8 cellular contexts compared by ENCODE assay signal in genomic region chr12:43835656-43836454, GRCh38. TPM values are rescaled to one million over a fixed set of nuclear protein-coding genes. Genes with fewer than 3 reads are reported as not detected.
DNase-seq lines count a peak whose midpoint lies in the region; ATAC-seq, FAIRE-seq and TF ChIP-seq lines count a peak whose summit lies in the region.

Gene TMEM117, plus strand, starts transcription at chr12:43836081.

- H3K4me1 ChIP-seq in H1 (replicated peaks in 1 of 4; ENCODE audit: control insufficient read depth in 3 of 4, insufficient read depth in 4 of 4, low read length in 3 of 4), result peaks cover 0 to 5% (median 2%) of the 10 kb centered on the region in 4 experiments; a peak in 2 of 7 replicates

- no peak within 1 kb of the TSS for H3K14ac ChIP-seq in H1 (ENCODE audit: insufficient read length)

- no peak within 1 kb of the TSS for H2BK120ac ChIP-seq in H1 (replicated peaks; ENCODE audit: low read depth, low read length)

- FAIRE-seq in H1 (lab: Jason Lieb, UNC), result no peak

- H4K91ac ChIP-seq in H1 (replicated peaks; ENCODE audit: insufficient read length, low read length), result no peak within 1 kb of the TSS

- no peak for TF ChIP-seq CTCF in H1 (IDR thresholded peaks at IDR 0.05; ENCODE audit: control extremely low read depth in 1 of 3, insufficient read depth in 1 of 3, low read depth in 1 of 3, low read length in 3 of 3)
- TF ChIP-seq CTCF in mesothelial cell of epicardium (IDR thresholded peaks at IDR 0.05; ENCODE audit: unreplicated experiment), result no peak

- H2BK20ac ChIP-seq in H1 (ENCODE audit: low read length), result no peak within 1 kb of the TSS

- no peak within 1 kb of the TSS; the same call in 1 of the 2 replicates for H2BK5ac ChIP-seq in H1 (ENCODE audit: low read depth, low read length)

- no peak within 1 kb of the TSS for H3K23ac ChIP-seq in H1 (ENCODE audit: insufficient read length)

- DNase-seq in A172 (ENCODE audit: low spot score) (peak; percentile 37), NCI-H510A (lab: John Stamatoyannopoulos, UW) (peak; percentile 50), H1 (ENCODE audit: low read depth in 1 of 2, low spot score in 2 of 2) (peak in 1 of 2 experiments; percentile 80), mesothelial cell of epicardium (ENCODE audit: low spot score in 2 of 2, unreplicated experiment in 2 of 2) (peak; percentile 40 to 73)
- peak; percentile 26 to 31 (median 31) for DNase-seq in activated CD8-positive, alpha-beta memory T cell treated with anti-CD3 and anti-CD28 coated beads for 48 hours (ENCODE audit: low read depth in 2 of 3, low spot score in 2 of 3)
- DNase-seq in stimulated activated CD8-positive, alpha-beta memory T cell treated with anti-CD3 and anti-CD28 coated beads, Interleukin-2, amount 100 ng/mL, for 48 hours (ENCODE audit: low read depth in 2 of 2), result peak; percentile 30 to 40

- H2BK15ac ChIP-seq in H1 (ENCODE audit: low read length), result no peak within 1 kb of the TSS

- no peak within 1 kb of the TSS for H3K27ac ChIP-seq in H1 (ENCODE audit: low read depth, low read length)

- H3K9me3 Mint-ChIP-seq in mesothelial cell of epicardium, result no peaks in the 10 kb centered on the region

- no peak within 1 kb of the TSS for H4K8ac ChIP-seq in H1 (ENCODE audit: extremely low read depth, insufficient read depth, low read length)

- no peak for TF ChIP-seq RAD21 in H1 (IDR thresholded peaks at IDR 0.05 in 1 of 2, conservative IDR thresholded peaks at IDR 0.05 in 1 of 2; ENCODE audit: low read depth in 2 of 2, low read length in 2 of 2)

- H3K4me3 ChIP-seq in H1 (ENCODE audit: extremely low read depth in 1 of 4, insufficient read depth in 2 of 4, low read depth in 3 of 4, low read length in 4 of 4), result peak within 1 kb of the TSS; percentile 61 to 76 (median 69)

- no peak for TF ChIP-seq EP300 in H1 (IDR thresholded peaks at IDR 0.05; ENCODE audit: borderline replicate concordance in 1 of 2, low read depth in 2 of 2, low read length in 2 of 2)

- H3K23me2 ChIP-seq in H1 (ENCODE audit: low read depth, low read length), result peaks cover 2% of the 10 kb centered on the region; the same call in 1 of the 2 replicates

- no peaks in the 10 kb centered on the region for H3K79me2 ChIP-seq in H1 (ENCODE audit: control insufficient read depth in 1 of 2, insufficient read depth in 2 of 2, low read length in 2 of 2)

- no peaks in the 10 kb centered on the region for H3K36me3 ChIP-seq in H1 (ENCODE audit: control insufficient read depth in 2 of 4, insufficient read depth in 4 of 4, low read length in 3 of 4)

- peak within 1 kb of the TSS; percentile 93 for H3K27ac Mint-ChIP-seq in mesothelial cell of epicardium

- no peak within 1 kb of the TSS for H3K56ac ChIP-seq in H1 (replicated peaks; ENCODE audit: insufficient read length, low read depth, low read length)

- H3K9me3 ChIP-seq in H1 (ENCODE audit: insufficient read depth in 2 of 2, low read depth in 1 of 2, low read length in 1 of 2), result no peaks in the 10 kb centered on the region

- peak within 1 kb of the TSS; percentile 71 for H3K4me3 Mint-ChIP-seq in mesothelial cell of epicardium

- H3K36me3 Mint-ChIP-seq in mesothelial cell of epicardium, result no peaks in the 10 kb centered on the region

- no peak within 1 kb of the TSS for H2BK12ac ChIP-seq in H1 (ENCODE audit: low read depth, low read length)

- peak within 1 kb of the TSS; percentile 13 to 58 (median 36); a peak in 4 of 7 replicates for H3K9ac ChIP-seq in H1 (replicated peaks in 1 of 4; ENCODE audit: extremely low read depth in 1 of 4, low read depth in 3 of 4, low read length in 3 of 4)

- H3K27me3 Mint-ChIP-seq in mesothelial cell of epicardium (ENCODE audit: low read depth), result no peaks in the 10 kb centered on the region

- H3K79me1 ChIP-seq in H1 (ENCODE audit: low read depth, low read length), result no peaks in the 10 kb centered on the region

- TF ChIP-seq POLR2A in H1 (IDR thresholded peaks at IDR 0.05; ENCODE audit: control extremely low read depth in 1 of 2, low read depth in 2 of 2, low read length in 2 of 2), result peak in 1 of 2 experiments; percentile 51; a peak in 1 of 3 replicates

- peaks cover 0 to 25% (median 9%) of the 10 kb centered on the region in 4 experiments; a peak in 5 of 7 replicates for H3K27me3 ChIP-seq in H1 (replicated peaks in 1 of 4; ENCODE audit: control insufficient read depth in 3 of 4, extremely low read depth in 1 of 4, insufficient read depth in 3 of 4, low read length in 3 of 4)

- peak within 1 kb of the TSS; percentile 72 for H2AFZ ChIP-seq in H1 (ENCODE audit: low read length)

- H3K4me1 Mint-ChIP-seq in mesothelial cell of epicardium, result peaks cover 32% of the 10 kb centered on the region

- no peak within 1 kb of the TSS for H4K5ac ChIP-seq in H1 (ENCODE audit: insufficient read length, low read depth, low read length)

- peak within 1 kb of the TSS; percentile 48; the same call in 1 of the 2 replicates for H3K18ac ChIP-seq in H1 (ENCODE audit: extremely low read depth, low read length)

- POLR2A ChIA-PET in H1 (lab: Charles Lee; ENCODE audit: partially characterized antibody), result interaction anchor here (0.7 to 2.4 kb wide), 2 partner anchors 30 to 214 kb away, joined by 3 to 15 read pairs; partner anchors contain the start of gene TWF1

- CTCF ChIA-PET in H1 (lab: Charles Lee; ENCODE audit: partially characterized antibody), result interaction anchor here (2.0 to 2.1 kb wide), 2 partner anchors 48 to 59 kb away, joined by 5 read pairs; no protein-coding TSS in a partner anchor

- no peak within 1 kb of the TSS for H3K4ac ChIP-seq in H1 (replicated peaks; ENCODE audit: insufficient read length, low read depth, low read length)

- no peak within 1 kb of the TSS for H2AK5ac ChIP-seq in H1 (ENCODE audit: low read depth, low read length)

- WGBS in H1 (ENCODE audit: extremely low coverage in 1 of 2, insufficient coverage in 1 of 2, insufficient read length in 1 of 2, insufficient replicate concordance in 2 of 2, low coverage in 1 of 2, low lambda C conversion rate in 2 of 2, missing lambda C conversion rate in 1 of 2), 2 experiments, result 2% methylated on average over 60 of the region's 101 CpGs; no CpG with 5 or more reads in 1 of the 2 experiments

- no peaks in the 10 kb centered on the region for H4K20me1 ChIP-seq in H1 (replicated peaks in 1 of 2; ENCODE audit: control insufficient read depth in 1 of 2, insufficient read depth in 2 of 2, low read length in 2 of 2)

- ATAC-seq in GM18511 (IDR thresholded peaks at IDR 0.05; ENCODE audit: unreplicated experiment), result peak; percentile 81
- ATAC-seq in HG02970 (IDR thresholded peaks at IDR 0.05; ENCODE audit: low FRiP score, unreplicated experiment), result peak; percentile 89

- peak within 1 kb of the TSS; percentile 71 to 74 for H3K4me2 ChIP-seq in H1 (ENCODE audit: insufficient read depth in 1 of 2, low read depth in 2 of 2, low read length in 2 of 2)

TF ChIP-seq in H1, 55 proteins besides CTCF, POLR2A, EP300 and RAD21 (continues in another document):
- TF ChIP-seq TAF1 (IDR thresholded peaks at IDR 0.05; ENCODE audit: low read depth, low read length) (peak; percentile 25), BACH1 (IDR thresholded peaks at IDR 0.05; ENCODE audit: low read length) (0 out of 2 replicates have a peak, but pooled peaks have one; percentile 25), CREB1 (IDR thresholded peaks at IDR 0.05) (no peak), SUZ12 (IDR thresholded peaks at IDR 0.05; ENCODE audit: low read length) (peak; percentile 52; the same call in 1 of the 2 replicates), SP4 (IDR thresholded peaks at IDR 0.05; ENCODE audit: low read length) (no peak), POU5F1 (IDR thresholded peaks at IDR 0.05; ENCODE audit: low read depth, low read length) (no peak), CTBP2 (IDR thresholded peaks at IDR 0.05; ENCODE audit: borderline replicate concordance, insufficient read depth, insufficient read length, low read length) (no peak), TAF7 (optimal IDR thresholded peaks at IDR 0.05; ENCODE audit: borderline replicate concordance, low read depth, low read length) (peak; percentile 17), EGR1 (IDR thresholded peaks at IDR 0.05; ENCODE audit: borderline replicate concordance, low read depth, low read length) (0 out of 2 replicates have a peak, but pooled peaks have one; percentile 13), ASH2L (IDR thresholded peaks at IDR 0.05; ENCODE audit: low read length) (peak; percentile 86), SIN3A (conservative IDR thresholded peaks at IDR 0.05 in 1 of 2, IDR thresholded peaks at IDR 0.05 in 1 of 2; ENCODE audit: low read depth in 1 of 2, low read length in 2 of 2) (peak in 1 of 2 experiments; percentile 10; a peak in 1 of 4 replicates), EZH2 (IDR thresholded peaks at IDR 0.05; ENCODE audit: low read depth, low read length, severe bottlenecking) (peak; percentile 32), NRF1 (IDR thresholded peaks at IDR 0.05; ENCODE audit: low read depth, low read length) (no peak), MAX (IDR thresholded peaks at IDR 0.05) (peak; percentile 81), KDM4A (IDR thresholded peaks at IDR 0.05; ENCODE audit: low read depth, low read length, severe bottlenecking) (peak; percentile 73), PHF8 (conservative IDR thresholded peaks at IDR 0.05; ENCODE audit: low read depth, low read length) (peak; percentile 50; the same call in 1 of the 2 replicates), E2F6 (IDR thresholded peaks at IDR 0.05) (peak; percentile 62; the same call in 1 of the 2 replicates), RFX5 (IDR thresholded peaks at IDR 0.05; ENCODE audit: borderline replicate concordance, low read depth, low read length) (no peak)

RNA-seq across cellular contexts. Expression of gene TMEM117, which starts in this region (rescaled TPM):
- 9.1 and 12.2 TPM in 2 replicates for total RNA-seq in A172 (2014; rRNA removed; shearing (Covaris generic))
- 1.4 TPM in 2 replicates for total RNA-seq in H1 (2021; fragmentation: NEBNext Ultra II Directional; extraction: Animal tissue kit (Norgen Biotek cat#: 25700))
- polyA plus RNA-seq in H1 (2011; rRNA removed), result 0.31 and 0.80 TPM in 2 replicates
- polyA plus RNA-seq in H1 (2011; cell fraction: cytosol; rRNA removed), result 0.62 TPM
- polyA plus RNA-seq in H1 (2011; cell fraction: nucleus; rRNA removed), result 0.24 TPM
- polyA plus RNA-seq in H1 (2012, experiment 1 of 2), result 0.61 to 0.91 TPM (median 0.77 TPM) in 4 replicates
- polyA plus RNA-seq in H1 (2012, experiment 2 of 2), result 0.08 TPM
- polyA plus RNA-seq in H1 (2013, experiment 1 of 2), result 1.1 TPM
- 1.3 TPM for polyA plus RNA-seq in H1 (2013, experiment 2 of 2)
- polyA minus RNA-seq in H1 (2011; rRNA and poly(A)+ RNA removed), result 0.39 and 0.57 TPM in 2 replicates
- polyA minus RNA-seq in H1 (2011; cell fraction: cytosol; rRNA and poly(A)+ RNA removed), result not detected
- 2.7 TPM for polyA minus RNA-seq in H1 (2011; cell fraction: nucleus; rRNA and poly(A)+ RNA removed)
- total RNA-seq in mesothelial cell of epicardium, result 31.5 to 35.3 TPM (median 32.9 TPM) in 3 replicates
